Comparison of ENCODE assay signal across 21 cellular contexts in the genomic region with DNA sequence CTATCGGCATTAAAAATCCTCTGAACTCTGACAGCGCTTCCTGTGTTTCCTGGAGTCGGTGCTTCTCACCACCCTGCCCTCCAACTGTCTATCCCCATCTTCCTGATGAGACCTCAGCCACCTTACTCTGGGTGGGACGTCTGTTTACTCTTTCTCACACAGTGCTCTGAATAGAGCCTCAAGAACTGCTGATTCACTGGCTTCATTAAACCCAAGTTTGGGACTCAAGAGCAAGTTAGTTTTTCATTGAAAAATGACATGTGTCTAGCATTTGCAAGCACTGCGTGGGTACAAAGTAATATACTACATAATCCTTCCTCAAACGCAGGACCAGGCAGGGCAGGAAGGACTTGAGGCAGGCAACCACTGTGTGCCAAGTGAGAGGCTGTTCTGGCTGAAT. TPM values are rescaled to one million over a fixed set of nuclear protein-coding genes. Genes with fewer than 3 reads are reported as not detected.
A peak's percentile ranks its signal among the peaks of the same experiment; 100 is the strongest.
DNase-seq lines count a peak whose midpoint lies in the region; ATAC-seq and TF ChIP-seq lines count a peak whose summit lies in the region.
"Had no signal": no experiment of that assay in that cellular context is flagged by ENCODE, and none has a peak within 500 bp of the region (broad histone marks: within the 10 kb centered on the region; RNA-seq: fewer than 3 reads in every experiment).

No MANE protein-coding gene starts in this region.

- intact Hi-C loops in natural killer cell (cut with micrococcal nuclease): no loop called here

- no peak overlapping the region for H3K4me3 ChIP-seq in BE2C (ENCODE audit: low read depth, low read length)
- H3K4me3 ChIP-seq: GM12878, SJSA1 had no signal

- H3K27me3 ChIP-seq in BE2C: no peaks in the 10 kb centered on the region
- H3K27me3 ChIP-seq: SJSA1 had no signal

- H3K4me3 Mint-ChIP-seq in activated naive CD8-positive, alpha-beta T cell: no peak overlapping the region
- no peak overlapping the region for H3K4me3 Mint-ChIP-seq in activated naive CD8-positive, alpha-beta T cell treated with anti-CD3 and anti-CD28 coated beads, Interleukin-2, amount 50 U/mL, for 24 hours
- H3K4me3 Mint-ChIP-seq in activated T-helper 17 cell treated with anti-CD3 and anti-CD28 coated beads, Interleukin-2, amount 50 U/mL, for 72 hours: no peak overlapping the region
- peak overlapping the region; percentile 63 for H3K4me3 Mint-ChIP-seq in natural killer cell
- H3K4me3 Mint-ChIP-seq: CD8-positive, alpha-beta T cell had no signal

- ATAC-seq in activated naive CD8-positive, alpha-beta T cell treated with anti-CD3 and anti-CD28 coated beads, Interleukin-2, amount 50 U/mL, for 24 hours: no peak
- ATAC-seq in activated T-helper 17 cell treated with anti-CD3 and anti-CD28 coated beads, Interleukin-2, amount 50 U/mL, for 72 hours (replicated peaks): no peak
- ATAC-seq in natural killer cell: no peak
- no peak for ATAC-seq in HG03442 (IDR thresholded peaks at IDR 0.05; ENCODE audit: unreplicated experiment)
- ATAC-seq: CD8-positive, alpha-beta T cell; Panc1 had no signal

- no peaks in the 10 kb centered on the region for H3K9me3 Mint-ChIP-seq in activated naive CD8-positive, alpha-beta T cell (ENCODE audit: low read depth)
- H3K9me3 Mint-ChIP-seq in activated naive CD8-positive, alpha-beta T cell treated with anti-CD3 and anti-CD28 coated beads, Interleukin-2, amount 50 U/mL, for 24 hours: no peaks in the 10 kb centered on the region
- H3K9me3 Mint-ChIP-seq in activated T-helper 17 cell treated with anti-CD3 and anti-CD28 coated beads, Interleukin-2, amount 50 U/mL, for 72 hours: no peaks in the 10 kb centered on the region
- no peaks in the 10 kb centered on the region for H3K9me3 Mint-ChIP-seq in natural killer cell
- H3K9me3 Mint-ChIP-seq: CD8-positive, alpha-beta T cell had no signal

- no peak for DNase-seq in activated naive CD8-positive, alpha-beta T cell treated with anti-CD3 and anti-CD28 coated beads, Interleukin-2, amount 50 U/mL, for 24 hours
- no peak for DNase-seq in natural killer cell
- no peak for DNase-seq in T-helper 2 cell
- no peak for DNase-seq in BE2C
- DNase-seq in LoVo (ENCODE audit: low spot score): no peak
- DNase-seq: Calu3; CD8-positive, alpha-beta T cell; DMS53; EL; KG1; MV-4-11; NCI-H1436 treated with DMSO at 0.1 percent for 48 hours; NCI-H2029; NCI-H446; NCI-H526 treated with DMSO at 0.1 percent for 48 hours had no signal

- no peaks in the 10 kb centered on the region for H3K4me1 ChIP-seq in BE2C

- H3K9me3 ChIP-seq in BE2C: no peaks in the 10 kb centered on the region
- H3K9me3 ChIP-seq: SJSA1 had no signal

- H3K36me3 ChIP-seq in BE2C: no peaks in the 10 kb centered on the region; the same call in 1 of the 2 replicates

- no peaks in the 10 kb centered on the region for H3K36me3 Mint-ChIP-seq in activated naive CD8-positive, alpha-beta T cell
- H3K36me3 Mint-ChIP-seq in activated naive CD8-positive, alpha-beta T cell treated with anti-CD3 and anti-CD28 coated beads, Interleukin-2, amount 50 U/mL, for 24 hours (ENCODE audit: low read depth): peaks cover 15% of the 10 kb centered on the region
- peaks cover 19% of the 10 kb centered on the region for H3K36me3 Mint-ChIP-seq in activated T-helper 17 cell treated with anti-CD3 and anti-CD28 coated beads, Interleukin-2, amount 50 U/mL, for 72 hours (ENCODE audit: low read depth)
- H3K36me3 Mint-ChIP-seq in natural killer cell: no peaks in the 10 kb centered on the region

- peaks cover 5% of the 10 kb centered on the region for H3K4me1 Mint-ChIP-seq in activated naive CD8-positive, alpha-beta T cell (ENCODE audit: low read depth)
- H3K4me1 Mint-ChIP-seq in activated naive CD8-positive, alpha-beta T cell treated with anti-CD3 and anti-CD28 coated beads, Interleukin-2, amount 50 U/mL, for 24 hours: peaks cover 21% of the 10 kb centered on the region
- H3K4me1 Mint-ChIP-seq in activated T-helper 17 cell treated with anti-CD3 and anti-CD28 coated beads, Interleukin-2, amount 50 U/mL, for 72 hours: peaks cover 9% of the 10 kb centered on the region
- H3K4me1 Mint-ChIP-seq in natural killer cell: peaks cover 43 to 65% of the 10 kb centered on the region in 2 donors

- H3K27me3 Mint-ChIP-seq in activated naive CD8-positive, alpha-beta T cell: no peaks in the 10 kb centered on the region
- H3K27me3 Mint-ChIP-seq in activated naive CD8-positive, alpha-beta T cell treated with anti-CD3 and anti-CD28 coated beads, Interleukin-2, amount 50 U/mL, for 24 hours: no peaks in the 10 kb centered on the region
- no peaks in the 10 kb centered on the region for H3K27me3 Mint-ChIP-seq in activated T-helper 17 cell treated with anti-CD3 and anti-CD28 coated beads, Interleukin-2, amount 50 U/mL, for 72 hours
- H3K27me3 Mint-ChIP-seq in natural killer cell (ENCODE audit: low read depth in 2 of 2): no peaks in the 10 kb centered on the region

- peak overlapping the region; percentile 36 for H3K27ac Mint-ChIP-seq in activated naive CD8-positive, alpha-beta T cell
- no peak overlapping the region for H3K27ac Mint-ChIP-seq in activated naive CD8-positive, alpha-beta T cell treated with anti-CD3 and anti-CD28 coated beads, Interleukin-2, amount 50 U/mL, for 24 hours
- H3K27ac Mint-ChIP-seq in activated T-helper 17 cell treated with anti-CD3 and anti-CD28 coated beads, Interleukin-2, amount 50 U/mL, for 72 hours: peak overlapping the region; percentile 81
- peak overlapping the region in 1 of 2 donors; percentile 71 for H3K27ac Mint-ChIP-seq in natural killer cell
- H3K27ac Mint-ChIP-seq: CD8-positive, alpha-beta T cell had no signal

- TF ChIP-seq CTCF in natural killer cell (IDR thresholded peaks at IDR 0.05) (no peak), BE2C (IDR thresholded peaks at IDR 0.05; ENCODE audit: low read depth, low read length) (no peak)

RNA-seq across cellular contexts. Expression of a gene that starts 49.5 kb away (rescaled TPM):
- total RNA-seq in activated T-helper 17 cell treated with anti-CD3 and anti-CD28 coated beads, Interleukin-2, amount 50 U/mL, for 72 hours: 10 to 100 TPM; 29.5 to 39.5 TPM
- 10 to 100 TPM; 38.4 to 48.9 (median 44.9) TPM for total RNA-seq in natural killer cell
- 61.0 TPM for polyA plus RNA-seq in BE2C (2012; ENCODE audit: insufficient read depth, insufficient read length, low read depth)
